ENCODE assay signal across 28 cellular contexts in genomic region chr16:49634235-49635008, GRCh38.
DNase-seq lines count a peak whose midpoint lies in the region; ATAC-seq, FAIRE-seq and TF ChIP-seq lines count a peak whose summit lies in the region.
"Had no signal": no experiment of that assay in that cellular context is flagged by ENCODE, and none has a peak within 500 bp of the region (broad histone marks: within the 10 kb centered on the region; RNA-seq: fewer than 3 reads in every experiment).

No MANE protein-coding gene starts in this region.

- H3K4me3 Mint-ChIP-seq in astrocyte (ENCODE audit: unreplicated experiment): no peak overlapping the region
- H3K4me3 Mint-ChIP-seq: CD4-positive, alpha-beta memory T cell; GM23338; HFFc6 had no signal

- peaks cover 12% of the 10 kb centered on the region for H3K4me1 Mint-ChIP-seq in astrocyte (ENCODE audit: low read depth, unreplicated experiment)
- H3K4me1 Mint-ChIP-seq: CD4-positive, alpha-beta memory T cell had no signal

- H3K9ac ChIP-seq in astrocyte (ENCODE audit: low read length) (no peak overlapping the region), mesenchymal stem cell (ENCODE audit: low read length) (no peak overlapping the region)

- H2AFZ ChIP-seq in astrocyte (ENCODE audit: low read depth, low read length) (no peak overlapping the region), mesenchymal stem cell (ENCODE audit: low read depth, low read length) (no peak overlapping the region)
- H2AFZ ChIP-seq: GM23338 had no signal

- no peak overlapping the region for H4K91ac ChIP-seq in mesenchymal stem cell (ENCODE audit: low read length)

- no peak overlapping the region for H3K18ac ChIP-seq in mesenchymal stem cell (ENCODE audit: low read depth in 1 of 2, low read length in 2 of 2)

- H3K14ac ChIP-seq in mesenchymal stem cell (ENCODE audit: low read length in 2 of 2): no peak overlapping the region

- H3K27ac ChIP-seq in right atrium auricular region (no peak overlapping the region), astrocyte (ENCODE audit: low read depth, low read length) (no peak overlapping the region), mesenchymal stem cell (ENCODE audit: low read length, poor library complexity, severe bottlenecking) (no peak overlapping the region)

- peaks cover 2% of the 10 kb centered on the region for H3K9me3 Mint-ChIP-seq in astrocyte (ENCODE audit: unreplicated experiment)
- H3K9me3 Mint-ChIP-seq: CD4-positive, alpha-beta memory T cell had no signal

- H3K4me3 ChIP-seq in right atrium auricular region (no peak overlapping the region), astrocyte (ENCODE audit: insufficient read depth, low read depth, low read length) (no peak overlapping the region), mesenchymal stem cell (ENCODE audit: insufficient read depth in 1 of 2, low read depth in 1 of 2, low read length in 2 of 2) (no peak overlapping the region)
- H3K4me3 ChIP-seq: GM23338, HAP-1, K562, MG63 had no signal

- peaks cover 30% of the 10 kb centered on the region for H3K36me3 Mint-ChIP-seq in astrocyte (ENCODE audit: low read depth, unreplicated experiment)
- H3K36me3 Mint-ChIP-seq: CD4-positive, alpha-beta memory T cell had no signal

- TF ChIP-seq CTCF in right atrium auricular region (IDR thresholded peaks at IDR 0.05): no peak
- TF ChIP-seq CTCF in astrocyte (IDR thresholded peaks at IDR 0.05; ENCODE audit: insufficient read depth, low read depth, low read length): no peak

- no peaks in the 10 kb centered on the region for H4K20me1 ChIP-seq in astrocyte (ENCODE audit: insufficient read depth, low read length)

- H3K4me1 ChIP-seq in right atrium auricular region (peaks cover 0 to 21% of the 10 kb centered on the region in 2 donors), astrocyte (ENCODE audit: insufficient read depth, low read length) (peaks cover 5% of the 10 kb centered on the region), mesenchymal stem cell (ENCODE audit: control insufficient read depth, insufficient read depth, low read depth, low read length) (peaks cover 9% of the 10 kb centered on the region)

- H3K23ac ChIP-seq in mesenchymal stem cell (ENCODE audit: low read length in 2 of 2): no peak overlapping the region

- no peaks in the 10 kb centered on the region for H3K27me3 Mint-ChIP-seq in astrocyte (ENCODE audit: low read depth, unreplicated experiment)

- FAIRE-seq in astrocyte (lab: Jason Lieb, UNC): no peak
- FAIRE-seq: GM12891, HTR-8/SVneo, K562 had no signal

- H3K27me3 ChIP-seq in right atrium auricular region: no peaks in the 10 kb centered on the region
- no peaks in the 10 kb centered on the region for H3K27me3 ChIP-seq in astrocyte (ENCODE audit: insufficient read depth, low read length)
- H3K27me3 ChIP-seq in mesenchymal stem cell (ENCODE audit: control insufficient read depth in 1 of 2, insufficient read depth in 1 of 2, low read length in 2 of 2): no peaks in the 10 kb centered on the region
- H3K27me3 ChIP-seq: MG63 had no signal

- no peak overlapping the region for H2BK12ac ChIP-seq in mesenchymal stem cell (ENCODE audit: low read length in 2 of 2)

- no peak overlapping the region for H4K8ac ChIP-seq in mesenchymal stem cell (ENCODE audit: low read length)

- H3K4me2 ChIP-seq in astrocyte (ENCODE audit: low read length) (no peak overlapping the region), mesenchymal stem cell (ENCODE audit: low read length, poor library complexity, severe bottlenecking) (no peak overlapping the region)
- H3K4me2 ChIP-seq: GM23338 had no signal

- no peaks in the 10 kb centered on the region for H3K79me2 ChIP-seq in astrocyte (ENCODE audit: insufficient read depth, low read length)

- H3K36me3 ChIP-seq in right atrium auricular region (peaks cover 14% of the 10 kb centered on the region), astrocyte (ENCODE audit: insufficient read depth, low read length) (no peaks in the 10 kb centered on the region), mesenchymal stem cell (ENCODE audit: control insufficient read depth in 1 of 2, insufficient read depth in 2 of 2, low read depth in 1 of 2, low read length in 2 of 2) (peaks cover 19 to 34% of the 10 kb centered on the region in 2 experiments)
- H3K36me3 ChIP-seq: HAP-1, MG63 had no signal

- H3K9me3 ChIP-seq in right atrium auricular region (no peaks in the 10 kb centered on the region), astrocyte (ENCODE audit: insufficient read depth, low read depth, low read length) (no peaks in the 10 kb centered on the region), mesenchymal stem cell (ENCODE audit: control insufficient read depth, low read length) (peaks cover under 1% of the 10 kb centered on the region)
- H3K9me3 ChIP-seq: HAP-1, MG63 had no signal

- H3K79me1 ChIP-seq in mesenchymal stem cell (replicated peaks; ENCODE audit: low read length, poor library complexity, severe bottlenecking): no peaks in the 10 kb centered on the region

- no peak for ATAC-seq in left ventricle myocardium superior
- ATAC-seq in GM19035 (IDR thresholded peaks at IDR 0.05; ENCODE audit: unreplicated experiment): no peak
- no peak for ATAC-seq in GM18517 (IDR thresholded peaks at IDR 0.05; ENCODE audit: unreplicated experiment)
- ATAC-seq: K562 had no signal

- H2BK120ac ChIP-seq in mesenchymal stem cell (ENCODE audit: low read depth, low read length): no peak overlapping the region

- peak overlapping the region; percentile 6 for H2BK15ac ChIP-seq in mesenchymal stem cell (ENCODE audit: low read depth, poor library complexity, severe bottlenecking)

- intact Hi-C loops in left ventricle myocardium superior (cut with micrococcal nuclease): no loop called here

- no peak overlapping the region for H3K4ac ChIP-seq in mesenchymal stem cell (ENCODE audit: low read depth in 1 of 2, low read length in 2 of 2)

- WGBS in mesenchymal stem cell: 93% methylated on average over 10 of the region's 10 CpGs

- H2AK5ac ChIP-seq in mesenchymal stem cell (ENCODE audit: low read length, severe bottlenecking): no peak overlapping the region

- H2BK5ac ChIP-seq in mesenchymal stem cell (ENCODE audit: low read depth, low read length, poor library complexity, severe bottlenecking): no peak overlapping the region

- DNase-seq in right atrium auricular region (ENCODE audit: low spot score) (peak; percentile 48), left ventricle myocardium superior (no peak), astrocyte (ENCODE audit: low read depth) (no peak), mesenchymal stem cell (no peak), NCI-H1694 (lab: John Stamatoyannopoulos, UW) (no peak), AML-193 (lab: John Stamatoyannopoulos, UW) (no peak)
- DNase-seq: C1 segment of cervical spinal cord; CD4-positive, alpha-beta memory T cell; COR-L47; DMS53; EL; GDM1; HFFc6; MG63; NCI-H2081 treated with DMSO at 0.1 percent for 48 hours; NCI-H2171; NCI-H226; NCI-H510A; NCI-H69; RPMI8226; SHP77 had no signal

- peak overlapping the region; percentile 41 for H3K27ac Mint-ChIP-seq in astrocyte (ENCODE audit: unreplicated experiment)
- H3K27ac Mint-ChIP-seq: CD4-positive, alpha-beta memory T cell; HFFc6 had no signal
